2 cellular contexts compared by ENCODE assay signal in genomic region chr3:19946832-19947548, GRCh38.
TF ChIP-seq lines count a peak whose summit lies in the region.

Gene RAB5A (plus strand): TSS chr3:19947097. CDS start chr3:19950899, 3,802 bp downstream.

TF ChIP-seq in IMR-90, 13 proteins besides CTCF, POLR2A, EP300 and RAD21 (continued from another document):
- TF ChIP-seq CHD1 (IDR thresholded peaks at IDR 0.05; ENCODE audit: low read depth, low read length) (no peak), RFX5 (IDR thresholded peaks at IDR 0.05; ENCODE audit: low read depth, low read length) (no peak), RCOR1 (IDR thresholded peaks at IDR 0.05; ENCODE audit: insufficient replicate concordance, low read length) (peak; percentile 8), SMC3 (IDR thresholded peaks at IDR 0.05; ENCODE audit: low read depth, low read length) (no peak), BHLHE40 (IDR thresholded peaks at IDR 0.05; ENCODE audit: low read depth, low read length) (peak; percentile 61; the same call in 1 of the 2 replicates), ELK1 (IDR thresholded peaks at IDR 0.05; ENCODE audit: borderline replicate concordance, low read depth, low read length) (no peak), USF2 (IDR thresholded peaks at IDR 0.05; ENCODE audit: low read depth, low read length) (peak; percentile 96), MAFK (IDR thresholded peaks at IDR 0.05; ENCODE audit: low read depth, low read length) (no peak), MAZ (IDR thresholded peaks at IDR 0.05; ENCODE audit: borderline replicate concordance, low read depth, low read length) (peak; percentile 94)
TF ChIP-seq in IMR-90: peak in this region for 4.

TF ChIP-seq in endothelial cell of umbilical vein, 7 proteins besides CTCF, POLR2A, EP300 and RAD21 (continued from another document):
- peak; percentile 46 for TF ChIP-seq POLR2AphosphoS5 (IDR thresholded peaks at IDR 0.05; ENCODE audit: insufficient read depth, low read depth, low read length)
